In the genomic region with DNA sequence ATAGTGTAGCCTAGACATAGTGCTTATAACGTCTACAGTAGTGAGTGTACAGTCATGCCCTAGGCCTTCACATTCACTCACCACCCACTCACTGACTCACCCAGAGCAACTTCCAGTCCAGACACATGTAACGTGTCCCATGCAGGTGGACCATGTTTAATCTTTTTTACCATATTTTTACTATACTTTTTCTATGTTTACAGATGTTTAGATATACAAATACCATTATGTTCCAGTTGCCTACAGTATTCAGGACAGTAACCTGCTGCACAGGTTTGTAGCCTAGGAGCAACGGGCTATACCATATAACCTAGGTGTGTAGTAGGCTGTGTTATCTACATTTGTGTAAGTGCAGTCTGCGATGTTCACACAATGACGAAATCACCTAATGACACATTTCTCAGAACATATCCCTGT, we compare ENCODE assay signal across 10 cellular contexts. TPM values are rescaled to one million over a fixed set of nuclear protein-coding genes. Genes with fewer than 3 reads are reported as not detected.
DNase-seq lines count a peak whose midpoint lies in the region; ATAC-seq and TF ChIP-seq lines count a peak whose summit lies in the region.
"Had no signal": no experiment of that assay in that cellular context is flagged by ENCODE, and none has a peak within 500 bp of the region (broad histone marks: within the 10 kb centered on the region; RNA-seq: fewer than 3 reads in every experiment).

No MANE protein-coding gene starts in this region.

- H3K27ac ChIP-seq in HCT116 (ENCODE audit: low read depth, low read length) = peak overlapping the region; percentile 57; the same call in 1 of the 2 replicates
- H3K27ac ChIP-seq in transverse colon = peak overlapping the region in 2 of 4 donors; percentile 4 to 21
- no peak overlapping the region for H3K27ac ChIP-seq in neural progenitor cell

- H4K20me1 ChIP-seq in HCT116 (ENCODE audit: insufficient read depth) (no peaks in the 10 kb centered on the region), neural progenitor cell (ENCODE audit: low read depth) (no peaks in the 10 kb centered on the region)

- RAD21 ChIA-PET in HCT116 (lab: Charles Lee; ENCODE audit: low non-redundant PET in 1 of 2, low total read pairs in 2 of 2, uncharacterized antibody in 2 of 2, unreplicated experiment in 2 of 2) = no interaction called here

- peak overlapping the region; percentile 42 for H3K9ac ChIP-seq in HCT116 (ENCODE audit: low read length)
- no peak overlapping the region for H3K9ac ChIP-seq in neural progenitor cell

- ATAC-seq in HCT116 = peak; percentile 99
- ATAC-seq in activated CD8-positive, alpha-beta memory T cell treated with anti-CD3 and anti-CD28 coated beads, Interleukin-2, amount 10 ng/mL, durations not matched to agents 7 days and 5 days = peak; percentile 39
- no peak for ATAC-seq in GM21515 (IDR thresholded peaks at IDR 0.05; ENCODE audit: unreplicated experiment)
- no peak for ATAC-seq in HG02759 (IDR thresholded peaks at IDR 0.05; ENCODE audit: unreplicated experiment)
- ATAC-seq: Panc1 had no signal

- H3K9me2 ChIP-seq in HCT116 (ENCODE audit: insufficient read depth) = no peaks in the 10 kb centered on the region

- TF ChIP-seq POLR2A in HCT116 (IDR thresholded peaks at IDR 0.05; ENCODE audit: borderline replicate concordance, extremely low read depth, insufficient read depth, insufficient read length) (no peak), transverse colon (IDR thresholded peaks at IDR 0.05) (no peak)

- TF ChIP-seq CTCF in HCT116 (IDR thresholded peaks at IDR 0.05 in 2 of 3, conservative IDR thresholded peaks at IDR 0.05 in 1 of 3; ENCODE audit: borderline replicate concordance in 1 of 3, insufficient read depth in 1 of 3, low read depth in 2 of 3, low read length in 2 of 3) (no peak), fibroblast of the aortic adventitia (IDR thresholded peaks at IDR 0.05; ENCODE audit: insufficient read depth, low read length) (no peak), transverse colon (IDR thresholded peaks at IDR 0.05) (no peak), neural progenitor cell (IDR thresholded peaks at IDR 0.05) (no peak)

- no peaks in the 10 kb centered on the region for H3F3A ChIP-seq in neural progenitor cell (ENCODE audit: low read depth)

- POLR2A ChIA-PET in HCT116 (lab: Charles Lee) = interaction anchor here (4.5 kb wide), 1 partner anchor 11 kb away, joined by 20 read pairs; a partner anchor contains a TSS

- H3K27me3 Mint-ChIP-seq in activated CD8-positive, alpha-beta memory T cell treated with anti-CD3 and anti-CD28 coated beads, Interleukin-2, amount 10 ng/mL, durations not matched to agents 7 days and 5 days = peaks cover 3% of the 10 kb centered on the region
- H3K27me3 Mint-ChIP-seq in neural progenitor cell (ENCODE audit: insufficient read depth, low read depth) = peaks cover 2% of the 10 kb centered on the region

- H3K27me3 ChIP-seq in HCT116 (ENCODE audit: insufficient read depth, low read length) (no peaks in the 10 kb centered on the region), transverse colon (no peaks in the 10 kb centered on the region), neural progenitor cell (no peaks in the 10 kb centered on the region)

- H2AFZ ChIP-seq in HCT116 (ENCODE audit: low read depth, low read length, poor library complexity, severe bottlenecking) (peak overlapping the region; percentile 77), neural progenitor cell (replicated peaks) (no peak overlapping the region)

- BruUV-seq in HCT116 (replicated peaks; lab: Mats Ljungman, UMichigan) = no TSS peak

- 57 to 68% methylated on average over 5 of the region's 5 CpGs for WGBS in transverse colon (ENCODE audit: low coverage in 1 of 2), 2 donors

- H3K27ac Mint-ChIP-seq in activated CD8-positive, alpha-beta memory T cell treated with anti-CD3 and anti-CD28 coated beads, Interleukin-2, amount 10 ng/mL, durations not matched to agents 7 days and 5 days = no peak overlapping the region
- no peak overlapping the region for H3K27ac Mint-ChIP-seq in neural progenitor cell

- CTCF ChIA-PET in HCT116 (lab: Charles Lee) = no interaction called here
- CTCF ChIA-PET in activated CD8-positive, alpha-beta memory T cell treated with anti-CD3 and anti-CD28 coated beads, Interleukin-2, amount 10 ng/mL, durations not matched to agents 7 days and 5 days (lab: Charles Lee) = interaction anchor here (1.1 to 1.3 kb wide), 2 partner anchors 50 to 102 kb away, joined by 3 to 5 read pairs; no protein-coding TSS in a partner anchor

- H3K79me2 ChIP-seq in HCT116 (ENCODE audit: insufficient read depth, low read length) = peaks cover 16% of the 10 kb centered on the region; the same call in 1 of the 2 replicates
- no peaks in the 10 kb centered on the region for H3K79me2 ChIP-seq in neural progenitor cell (ENCODE audit: low read depth)

- intact Hi-C loops in HCT116 (cut with micrococcal nuclease) = loop anchor here (2.0 kb wide), 1 partner anchor 89 kb away; no protein-coding TSS in a partner anchor
- intact Hi-C loops in transverse colon (cut with DNase I; ENCODE audit: low total_unique reads) = no loop called here

- in situ Hi-C loops in transverse colon (cut with MboI; ENCODE audit: low pct_ligation_motif_present in 1 of 4, low pct_unique_long_range_greater_than_20kb in 1 of 4, low sequenced_read_pairs in 3 of 4) = no loop called here

- H3K4me1 ChIP-seq in HCT116 (ENCODE audit: control insufficient read depth in 1 of 2, insufficient read depth in 2 of 2, low read length in 2 of 2) (peaks cover 46 to 48% of the 10 kb centered on the region in 2 experiments), transverse colon (peaks cover 0 to 22% (median 12%) of the 10 kb centered on the region in 4 donors), neural progenitor cell (peaks cover 23% of the 10 kb centered on the region)

- peak overlapping the region in 1 of 2 experiments; percentile 40; a peak in 2 of 4 replicates for H3K4me3 ChIP-seq in HCT116 (replicated peaks in 1 of 2; ENCODE audit: low read depth in 1 of 2, low read length in 2 of 2)
- H3K4me3 ChIP-seq in fibroblast of the aortic adventitia (ENCODE audit: low read depth, low read length) = no peak overlapping the region
- no peak overlapping the region for H3K4me3 ChIP-seq in transverse colon
- H3K4me3 ChIP-seq in neural progenitor cell = no peak overlapping the region

- H3K4me1 Mint-ChIP-seq in activated CD8-positive, alpha-beta memory T cell treated with anti-CD3 and anti-CD28 coated beads, Interleukin-2, amount 10 ng/mL, durations not matched to agents 7 days and 5 days = peaks cover 2% of the 10 kb centered on the region
- H3K4me1 Mint-ChIP-seq in neural progenitor cell = peaks cover 10% of the 10 kb centered on the region

- no peak for TF ChIP-seq EP300 in transverse colon (IDR thresholded peaks at IDR 0.05; ENCODE audit: low read depth)

- TF ChIP-seq RAD21 in HCT116 (IDR thresholded peaks at IDR 0.05; ENCODE audit: low read depth) = no peak

- H3K9me3 ChIP-seq in HCT116 (ENCODE audit: control insufficient read depth in 1 of 2, insufficient read depth in 1 of 2, low read depth in 1 of 2, low read length in 2 of 2) (no peaks in the 10 kb centered on the region), transverse colon (no peaks in the 10 kb centered on the region), neural progenitor cell (ENCODE audit: low read depth) (no peaks in the 10 kb centered on the region)

- no peaks in the 10 kb centered on the region for H3K9me3 Mint-ChIP-seq in activated CD8-positive, alpha-beta memory T cell treated with anti-CD3 and anti-CD28 coated beads, Interleukin-2, amount 10 ng/mL, durations not matched to agents 7 days and 5 days (ENCODE audit: low read depth)
- no peaks in the 10 kb centered on the region for H3K9me3 Mint-ChIP-seq in neural progenitor cell

- H3K4me2 ChIP-seq in HCT116 (ENCODE audit: low read length) (peak overlapping the region; percentile 76), neural progenitor cell (no peak overlapping the region)

- H3K36me3 ChIP-seq in HCT116 (ENCODE audit: control insufficient read depth in 1 of 2, insufficient read depth in 2 of 2, low read length in 2 of 2) (no peaks in the 10 kb centered on the region), transverse colon (no peaks in the 10 kb centered on the region), neural progenitor cell (no peaks in the 10 kb centered on the region)

- H3K4me3 Mint-ChIP-seq in activated CD8-positive, alpha-beta memory T cell treated with anti-CD3 and anti-CD28 coated beads, Interleukin-2, amount 10 ng/mL, durations not matched to agents 7 days and 5 days = no peak overlapping the region
- no peak overlapping the region for H3K4me3 Mint-ChIP-seq in neural progenitor cell

- H3K36me3 Mint-ChIP-seq in activated CD8-positive, alpha-beta memory T cell treated with anti-CD3 and anti-CD28 coated beads, Interleukin-2, amount 10 ng/mL, durations not matched to agents 7 days and 5 days = no peaks in the 10 kb centered on the region
- no peaks in the 10 kb centered on the region for H3K36me3 Mint-ChIP-seq in neural progenitor cell

- DNase-seq in HCT116 (ENCODE audit: low read depth, low spot score) (peak; percentile 71), fibroblast of the aortic adventitia (ENCODE audit: low read depth) (peak; percentile 57), transverse colon (no peak), neural progenitor cell (ENCODE audit: low spot score) (no peak)
- DNase-seq in activated CD8-positive, alpha-beta memory T cell treated with anti-CD3 and anti-CD28 coated beads, Interleukin-2, amount 10 ng/mL, durations not matched to agents 7 days and 5 days = no peak
- peak; percentile 28 to 52 for DNase-seq in stimulated activated CD4-positive, alpha-beta T cell treated with anti-CD3 and anti-CD28 coated beads, Interleukin-4, amount 100 ng/mL, for 48 hours (ENCODE audit: low read depth in 2 of 2)
- DNase-seq: cerebellar nuclear complex had no signal

TF ChIP-seq in HCT116, 20 proteins besides CTCF, POLR2A, EP300 and RAD21 (continues in another document):
- peak; percentile 78 for TF ChIP-seq SP1 (IDR thresholded peaks at IDR 0.05; ENCODE audit: low read depth)
- no peak for TF ChIP-seq SIN3A (IDR thresholded peaks at IDR 0.05; ENCODE audit: low read depth)
- no peak for TF ChIP-seq YY1 (IDR thresholded peaks at IDR 0.05; ENCODE audit: extremely low read depth, insufficient replicate concordance, low read depth, low read length)
- TF ChIP-seq SRF (IDR thresholded peaks at IDR 0.05; ENCODE audit: low read depth) = 0 out of 2 replicates have a peak, but pooled peaks have one; percentile 38
- TF ChIP-seq JUND (IDR thresholded peaks at IDR 0.05) = peak; percentile 87
- no peak for TF ChIP-seq ZNF274 (IDR thresholded peaks at IDR 0.05; ENCODE audit: low read depth, low read length)
- peak; percentile 98 for TF ChIP-seq EGR1 (IDR thresholded peaks at IDR 0.05; ENCODE audit: low read depth)
- peak; percentile 80; the same call in 1 of the 2 replicates for TF ChIP-seq CBX3 (IDR thresholded peaks at IDR 0.05; ENCODE audit: low read depth)

RNA-seq across cellular contexts. Expression of a gene that starts 11.0 kb away (rescaled TPM):
- total RNA-seq in HCT116 (2021; ENCODE audit: unreplicated experiment) = 64.5 TPM
- polyA plus RNA-seq in HCT116 (2012) = 24.3 and 29.5 TPM in 2 replicates
- total RNA-seq in activated CD8-positive, alpha-beta memory T cell treated with anti-CD3 and anti-CD28 coated beads, Interleukin-2, amount 10 ng/mL, durations not matched to agents 7 days and 5 days = 1 to 10 TPM; 1.4 to 3.7 TPM
- 1.4 and 2.7 TPM in 2 replicates for total RNA-seq in fibroblast of the aortic adventitia (ENCODE audit: low replicate concordance)
- total RNA-seq in transverse colon = 10 to 100 TPM; 13.1 to 44.8 (median 27.3) TPM
- 6.1 and 8.5 TPM in 2 replicates for total RNA-seq in neural progenitor cell (ENCODE audit: low replicate concordance)

Comparison
In these comparisons a context has a peak if more than half of its experiments do, and no peak if none do; other contexts are left out.
1. ATAC-seq: peak in HCT116 (single experiment) and activated CD8-positive, alpha-beta memory T cell treated with anti-CD3 and anti-CD28 coated beads, Interleukin-2, amount 10 ng/mL, durations not matched to agents 7 days and 5 days (single experiment); none in GM21515 (single experiment) and HG02759 (single experiment).
2. DNase-seq: peak in HCT116 (single experiment), fibroblast of the aortic adventitia (single experiment) and stimulated activated CD4-positive, alpha-beta T cell treated with anti-CD3 and anti-CD28 coated beads, Interleukin-4, amount 100 ng/mL, for 48 hours (2 of 2); none in activated CD8-positive, alpha-beta memory T cell treated with anti-CD3 and anti-CD28 coated beads, Interleukin-2, amount 10 ng/mL, durations not matched to agents 7 days and 5 days (single experiment), transverse colon (single experiment) and neural progenitor cell (single experiment).